ENCODE assay signal across 8 cellular contexts in the genomic region with DNA sequence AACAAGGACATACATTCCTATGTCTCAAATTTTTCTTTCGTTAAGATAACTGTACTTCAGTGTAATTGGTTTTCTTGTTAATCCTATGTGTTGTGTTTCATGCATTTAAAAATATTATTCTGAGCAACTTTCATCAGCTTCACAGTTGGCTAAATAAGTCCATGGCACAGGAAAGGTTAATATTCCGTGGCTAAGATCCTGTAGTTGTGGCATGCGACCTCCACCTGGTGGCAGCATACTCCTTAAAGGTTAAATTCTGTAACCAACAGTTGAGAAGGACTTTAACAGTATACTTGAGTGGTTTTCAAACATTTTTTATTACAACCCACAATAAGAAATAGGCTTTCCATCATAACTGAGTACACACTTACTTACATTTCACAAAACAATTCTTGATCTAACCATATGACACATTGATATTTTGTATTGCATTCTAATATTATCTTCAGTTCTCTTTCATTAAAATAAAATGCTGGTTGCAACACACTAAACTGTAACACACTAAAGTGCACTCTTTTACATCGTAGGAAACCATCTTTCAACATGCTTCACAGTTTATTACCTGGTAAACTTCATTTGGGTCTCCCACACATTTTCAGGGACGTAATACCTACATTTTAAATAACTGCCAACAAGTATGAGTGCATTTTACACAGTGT.
DNase-seq lines count a peak whose midpoint lies in the region; ATAC-seq and TF ChIP-seq lines count a peak whose summit lies in the region.

No MANE protein-coding gene starts in this region.

- peaks cover 40% of the 10 kb centered on the region for H3K4me1 ChIP-seq in SJSA1 (replicated peaks)
- peaks cover 0 to 27% of the 10 kb centered on the region in 2 donors for H3K4me1 ChIP-seq in left lung

- no peak overlapping the region for H3K4me3 ChIP-seq in SJSA1
- H3K4me3 ChIP-seq in left lung, result no peak overlapping the region

- intact Hi-C loops in left lung (cut with DNase I), result loop anchor here in 1 of 2 donors (10.0 kb wide), 1 partner anchor 101 kb away; no protein-coding TSS in a partner anchor

- TF ChIP-seq CTCF in left lung (IDR thresholded peaks at IDR 0.05), result peak; percentile 68 to 69

- H3K27me3 ChIP-seq in SJSA1 (replicated peaks), result no peaks in the 10 kb centered on the region
- no peaks in the 10 kb centered on the region for H3K27me3 ChIP-seq in left lung

- ATAC-seq in GM21529 (IDR thresholded peaks at IDR 0.05; ENCODE audit: unreplicated experiment), result peak; percentile 58
- ATAC-seq in left lung, result peak; percentile 91
- ATAC-seq in HG02840 (IDR thresholded peaks at IDR 0.05; ENCODE audit: low FRiP score, unreplicated experiment), result no peak

- H3K36me3 ChIP-seq in SJSA1 (no peaks in the 10 kb centered on the region), left lung (no peaks in the 10 kb centered on the region)

- H3K9me3 ChIP-seq in SJSA1 (replicated peaks), result no peaks in the 10 kb centered on the region
- H3K9me3 ChIP-seq in left lung, result no peaks in the 10 kb centered on the region

- H3K27ac ChIP-seq in SJSA1 (no peak overlapping the region), left lung (no peak overlapping the region)

- peak; percentile 83 for DNase-seq in DMS153 treated with DMSO at 0.1 percent for 48 hours (lab: John Stamatoyannopoulos, UW; ENCODE audit: unreplicated experiment)
- DNase-seq in M059J (ENCODE audit: low read depth), result peak; percentile 79
- DNase-seq in SJSA1 (ENCODE audit: low read depth in 1 of 2, low spot score in 2 of 2), result peak; percentile 71 to 74
- DNase-seq in cerebellar cortex (ENCODE audit: low spot score), result peak; percentile 65
- DNase-seq in left lung, result peak; percentile 46 to 53
- DNase-seq in stimulated activated CD8-positive, alpha-beta memory T cell treated with anti-CD3 and anti-CD28 coated beads, Interleukin-4, amount 100 ng/mL, for 48 hours, result peak; percentile 66
